Comparison of ENCODE assay signal across 1 cellular context in genomic region chr13:99250977-99251825, GRCh38.
TF ChIP-seq lines count a peak whose summit lies in the region.

No MANE protein-coding gene starts in this region.

TF ChIP-seq in GM23338, 12 proteins besides CTCF, POLR2A, EP300 and RAD21 (continued from another document):
- TF ChIP-seq ZNF331 (CRISPR knock-in tag; IDR thresholded peaks at IDR 0.05; ENCODE audit: low read depth) (no peak), STAT1 (IDR thresholded peaks at IDR 0.05; ENCODE audit: unreplicated experiment) (no peak), NANOG (IDR thresholded peaks at IDR 0.05; ENCODE audit: borderline replicate concordance) (no peak), POLR2AphosphoS5 (IDR thresholded peaks at IDR 0.05; ENCODE audit: low read depth) (no peak), ZNF114 (CRISPR knock-in tag; IDR thresholded peaks at IDR 0.05) (no peak), ZNF462 (CRISPR knock-in tag; IDR thresholded peaks at IDR 0.05) (no peak), EZH2phosphoT487 (IDR thresholded peaks at IDR 0.05; ENCODE audit: unreplicated experiment) (no peak), CREB1 (CRISPR knock-in tag; IDR thresholded peaks at IDR 0.05; ENCODE audit: low read depth) (no peak)
TF ChIP-seq in GM23338: peak in this region for 0.
